11 cellular contexts compared by ENCODE assay signal in the genomic region with DNA sequence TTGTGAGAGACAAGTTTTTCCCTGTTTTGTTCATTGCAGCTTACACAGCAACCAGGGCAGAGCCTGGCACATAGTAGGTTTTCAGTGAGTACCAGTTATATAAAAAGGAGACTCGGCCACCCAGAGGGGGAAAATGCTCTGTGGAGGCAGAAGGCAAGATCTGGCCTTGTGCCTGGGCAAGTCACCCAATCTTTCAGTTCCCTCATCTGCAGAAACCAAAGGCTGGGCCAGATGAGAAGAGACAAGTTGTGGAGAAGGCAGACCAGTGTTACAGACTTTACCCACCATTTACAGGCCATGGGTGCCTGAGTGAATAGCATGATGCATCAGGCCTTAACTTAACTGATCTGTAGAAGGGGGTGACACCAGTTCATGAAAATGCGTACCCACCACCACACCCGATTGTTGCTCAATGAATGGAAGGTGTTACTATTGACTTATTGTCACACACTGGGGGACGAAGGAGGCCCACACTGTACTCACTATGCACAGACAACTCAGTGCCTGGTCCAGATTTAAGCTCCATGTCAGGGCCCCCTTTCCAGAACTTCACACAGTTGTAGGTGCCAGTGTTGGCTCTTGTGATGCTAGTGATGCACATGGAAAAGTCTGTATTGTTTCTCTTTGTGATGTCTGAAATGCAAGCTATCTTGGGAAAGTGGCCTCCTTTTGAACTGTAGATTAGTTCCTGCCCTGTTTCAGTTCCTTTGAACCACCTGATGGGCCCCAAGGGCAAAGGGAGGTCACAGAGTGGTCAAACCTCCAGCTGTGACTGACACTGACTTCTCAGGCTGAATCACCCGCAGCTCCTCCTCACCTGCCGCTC.
DNase-seq lines count a peak whose midpoint lies in the region; ATAC-seq and TF ChIP-seq lines count a peak whose summit lies in the region.
"Had no signal": no experiment of that assay in that cellular context is flagged by ENCODE, and none has a peak within 500 bp of the region (broad histone marks: within the 10 kb centered on the region; RNA-seq: fewer than 3 reads in every experiment).

No MANE protein-coding gene starts in this region.

- no peak overlapping the region for H3K27ac ChIP-seq in neural progenitor cell
- H3K27ac ChIP-seq in CD4-positive, alpha-beta T cell (ENCODE audit: low read depth, low read length) = no peak overlapping the region

- no peaks in the 10 kb centered on the region for H3K4me1 ChIP-seq in neural progenitor cell

- no peak overlapping the region for H2AFZ ChIP-seq in neural progenitor cell (replicated peaks)

- no peaks in the 10 kb centered on the region for H3K27me3 Mint-ChIP-seq in activated CD4-positive, alpha-beta memory T cell treated with anti-CD3 and anti-CD28 coated beads for 36 hours
- H3K27me3 Mint-ChIP-seq in activated CD4-positive, alpha-beta memory T cell treated with anti-CD3 and anti-CD28 coated beads, Interleukin-2, amount 10 ng/mL, durations not matched to agents 7 days and 5 days = peaks cover 4% of the 10 kb centered on the region
- H3K27me3 Mint-ChIP-seq in neural progenitor cell (ENCODE audit: insufficient read depth, low read depth) = peaks cover 5% of the 10 kb centered on the region
- no peaks in the 10 kb centered on the region for H3K27me3 Mint-ChIP-seq in CD4-positive, alpha-beta T cell

- H3K36me3 Mint-ChIP-seq in activated CD4-positive, alpha-beta memory T cell treated with anti-CD3 and anti-CD28 coated beads for 36 hours = no peaks in the 10 kb centered on the region
- peaks cover 3% of the 10 kb centered on the region for H3K36me3 Mint-ChIP-seq in activated CD4-positive, alpha-beta memory T cell treated with anti-CD3 and anti-CD28 coated beads, Interleukin-2, amount 10 ng/mL, durations not matched to agents 7 days and 5 days (ENCODE audit: low read depth)
- no peaks in the 10 kb centered on the region for H3K36me3 Mint-ChIP-seq in neural progenitor cell
- H3K36me3 Mint-ChIP-seq in CD4-positive, alpha-beta T cell (ENCODE audit: low read depth) = no peaks in the 10 kb centered on the region

- H3K9ac ChIP-seq in neural progenitor cell = no peak overlapping the region

- no peaks in the 10 kb centered on the region for H3K36me3 ChIP-seq in neural progenitor cell

- H3K4me3 Mint-ChIP-seq in activated CD4-positive, alpha-beta memory T cell treated with anti-CD3 and anti-CD28 coated beads for 36 hours = no peak overlapping the region
- no peak overlapping the region for H3K4me3 Mint-ChIP-seq in activated CD4-positive, alpha-beta memory T cell treated with anti-CD3 and anti-CD28 coated beads, Interleukin-2, amount 10 ng/mL, durations not matched to agents 7 days and 5 days
- no peak overlapping the region for H3K4me3 Mint-ChIP-seq in neural progenitor cell
- H3K4me3 Mint-ChIP-seq in CD4-positive, alpha-beta T cell = no peak overlapping the region

- POLR2A ChIA-PET in activated CD4-positive, alpha-beta memory T cell treated with anti-CD3 and anti-CD28 coated beads for 36 hours (lab: Charles Lee) = no interaction called here
- POLR2A ChIA-PET in activated CD4-positive, alpha-beta memory T cell treated with anti-CD3 and anti-CD28 coated beads, Interleukin-2, amount 10 ng/mL, durations not matched to agents 7 days and 5 days (lab: Charles Lee) = no interaction called here
- POLR2A ChIA-PET in CD4-positive, alpha-beta T cell (lab: Charles Lee) = no interaction called here

- H3F3A ChIP-seq in neural progenitor cell (ENCODE audit: low read depth) = no peaks in the 10 kb centered on the region

- H3K9me3 ChIP-seq in neural progenitor cell (ENCODE audit: low read depth) = no peaks in the 10 kb centered on the region
- no peaks in the 10 kb centered on the region for H3K9me3 ChIP-seq in CD4-positive, alpha-beta T cell (ENCODE audit: control insufficient read depth, low read length)

- peaks cover 64% of the 10 kb centered on the region for H3K27me3 ChIP-seq in neural progenitor cell
- no peaks in the 10 kb centered on the region for H3K27me3 ChIP-seq in CD4-positive, alpha-beta T cell (ENCODE audit: control insufficient read depth, insufficient read depth, low read length)

- no peak overlapping the region for H3K4me2 ChIP-seq in neural progenitor cell

- CTCF ChIA-PET in activated CD4-positive, alpha-beta memory T cell treated with anti-CD3 and anti-CD28 coated beads for 36 hours (lab: Charles Lee) = interaction anchor here (1.2 kb wide), 1 partner anchor 165 kb away, joined by 3 read pairs; no protein-coding TSS in a partner anchor
- CTCF ChIA-PET in activated CD4-positive, alpha-beta memory T cell treated with anti-CD3 and anti-CD28 coated beads, Interleukin-2, amount 10 ng/mL, durations not matched to agents 7 days and 5 days (lab: Charles Lee) = no interaction called here
- CTCF ChIA-PET in CD4-positive, alpha-beta T cell (lab: Charles Lee) = no interaction called here

- peaks cover 12% of the 10 kb centered on the region for H3K4me1 Mint-ChIP-seq in activated CD4-positive, alpha-beta memory T cell treated with anti-CD3 and anti-CD28 coated beads for 36 hours (ENCODE audit: low read depth)
- peaks cover 8% of the 10 kb centered on the region for H3K4me1 Mint-ChIP-seq in activated CD4-positive, alpha-beta memory T cell treated with anti-CD3 and anti-CD28 coated beads, Interleukin-2, amount 10 ng/mL, durations not matched to agents 7 days and 5 days
- H3K4me1 Mint-ChIP-seq in neural progenitor cell = peaks cover 5% of the 10 kb centered on the region
- H3K4me1 Mint-ChIP-seq in CD4-positive, alpha-beta T cell (ENCODE audit: low read depth) = peaks cover 8% of the 10 kb centered on the region

- ATAC-seq in HG02763 (IDR thresholded peaks at IDR 0.05; ENCODE audit: unreplicated experiment) (peak; percentile 53), HG03045 (IDR thresholded peaks at IDR 0.05; ENCODE audit: unreplicated experiment) (no peak)
- ATAC-seq in CD4-positive, alpha-beta T cell (ENCODE audit: poor library complexity) = no peak

- no peaks in the 10 kb centered on the region for H4K20me1 ChIP-seq in neural progenitor cell (ENCODE audit: low read depth)

- peaks cover 5% of the 10 kb centered on the region for H3K9me3 Mint-ChIP-seq in activated CD4-positive, alpha-beta memory T cell treated with anti-CD3 and anti-CD28 coated beads for 36 hours
- peaks cover 7% of the 10 kb centered on the region for H3K9me3 Mint-ChIP-seq in activated CD4-positive, alpha-beta memory T cell treated with anti-CD3 and anti-CD28 coated beads, Interleukin-2, amount 10 ng/mL, durations not matched to agents 7 days and 5 days
- H3K9me3 Mint-ChIP-seq in neural progenitor cell = peaks cover 3% of the 10 kb centered on the region
- peaks cover 4% of the 10 kb centered on the region for H3K9me3 Mint-ChIP-seq in CD4-positive, alpha-beta T cell

- no peaks in the 10 kb centered on the region for H3K79me2 ChIP-seq in neural progenitor cell (ENCODE audit: low read depth)

- no peak overlapping the region for H3K4me3 ChIP-seq in neural progenitor cell

- DNase-seq in activated CD4-positive, alpha-beta memory T cell treated with anti-CD3 and anti-CD28 coated beads for 36 hours = peak; percentile 54
- DNase-seq in activated CD4-positive, alpha-beta memory T cell treated with anti-CD3 and anti-CD28 coated beads, Interleukin-2, amount 10 ng/mL, durations not matched to agents 7 days and 5 days = no peak
- DNase-seq in RPMI7951 (ENCODE audit: low read depth) = peak; percentile 46
- no peak for DNase-seq in neural progenitor cell (ENCODE audit: low spot score)
- DNase-seq in NCI-H1930 (lab: John Stamatoyannopoulos, UW) = no peak
- no peak for DNase-seq in CD4-positive, alpha-beta T cell
- DNase-seq: NCI-H187 treated with DMSO at 0.1 percent for 48 hours, NCI-H748 treated with DMSO at 0.1 percent for 48 hours, trophoblast cell had no signal

- TF ChIP-seq CTCF in neural progenitor cell (IDR thresholded peaks at IDR 0.05) = no peak
- TF ChIP-seq CTCF in CD4-positive, alpha-beta T cell (IDR thresholded peaks at IDR 0.05) = no peak

- no peak overlapping the region for H3K27ac Mint-ChIP-seq in activated CD4-positive, alpha-beta memory T cell treated with anti-CD3 and anti-CD28 coated beads for 36 hours
- H3K27ac Mint-ChIP-seq in activated CD4-positive, alpha-beta memory T cell treated with anti-CD3 and anti-CD28 coated beads, Interleukin-2, amount 10 ng/mL, durations not matched to agents 7 days and 5 days = no peak overlapping the region
- peak overlapping the region; percentile 12 for H3K27ac Mint-ChIP-seq in neural progenitor cell
- H3K27ac Mint-ChIP-seq in CD4-positive, alpha-beta T cell = no peak overlapping the region

- intact Hi-C loops in activated CD4-positive, alpha-beta memory T cell treated with anti-CD3 and anti-CD28 coated beads for 36 hours (cut with micrococcal nuclease) = no loop called here
- intact Hi-C loops in CD4-positive, alpha-beta T cell (cut with DNase I, micrococcal nuclease) = no loop called here

Comparison
In these comparisons a context has a peak if more than half of its experiments do, and no peak if none do; other contexts are left out.
1. DNase-seq: peak in activated CD4-positive, alpha-beta memory T cell treated with anti-CD3 and anti-CD28 coated beads for 36 hours (single experiment) and RPMI7951 (single experiment); none in activated CD4-positive, alpha-beta memory T cell treated with anti-CD3 and anti-CD28 coated beads, Interleukin-2, amount 10 ng/mL, durations not matched to agents 7 days and 5 days (single experiment), neural progenitor cell (single experiment), NCI-H1930 (0 of 2) and CD4-positive, alpha-beta T cell (0 of 10).